ENCODE assay signal across 11 cellular contexts in the genomic region with DNA sequence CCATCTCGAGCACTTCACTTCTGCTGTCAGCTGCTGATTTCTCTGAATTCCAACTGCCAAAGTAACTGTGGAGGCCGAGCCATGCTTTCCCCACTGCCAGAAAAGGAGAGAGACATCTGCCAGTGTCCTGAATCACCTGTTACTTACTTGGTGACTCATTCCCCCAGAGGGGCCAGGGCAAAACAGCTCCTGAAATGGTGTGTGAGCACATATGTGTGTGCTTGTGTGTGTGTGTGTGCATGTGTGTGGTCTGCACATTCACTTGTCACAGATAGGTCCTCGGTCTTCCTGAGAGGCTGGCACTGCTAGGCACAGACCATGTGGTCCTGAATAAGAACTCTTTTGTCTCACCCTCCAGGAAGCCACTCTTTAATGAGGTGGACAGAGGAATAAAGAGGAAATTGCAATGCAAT.
DNase-seq lines count a peak whose midpoint lies in the region; FAIRE-seq and TF ChIP-seq lines count a peak whose summit lies in the region.
"Had no signal": no experiment of that assay in that cellular context is flagged by ENCODE, and none has a peak within 500 bp of the region (broad histone marks: within the 10 kb centered on the region; RNA-seq: fewer than 3 reads in every experiment).

No MANE protein-coding gene starts in this region.

- H3K4me1 ChIP-seq in A673 (ENCODE audit: insufficient read depth, low read length, poor library complexity, severe bottlenecking): no peaks in the 10 kb centered on the region

- DNase-seq in AG20443 (ENCODE audit: low spot score) (peak; percentile 35), NCI-H2171 (lab: John Stamatoyannopoulos, UW) (peak; percentile 8), bronchial epithelial cell (ENCODE audit: low read depth) (peak; percentile 79), kidney tubule cell (ENCODE audit: low spot score) (peak; percentile 95), NAMALWA (ENCODE audit: low spot score) (no peak), A673 (ENCODE audit: low spot score) (no peak), activated gamma-delta T cell treated with Interleukin-2 at 50 U/mL for 16 hours (no peak)
- DNase-seq in activated effector memory CD4-positive, alpha-beta T cell treated with anti-CD3 and anti-CD28 coated beads, Interleukin-2, amount 50 U/mL, for 16 hours: no peak
- DNase-seq: activated T-cell treated with anti-CD3 and anti-CD28 coated beads for 4 hours; CD8-positive, alpha-beta T cell; NCI-H1105 had no signal

- H3K36me3 ChIP-seq in bronchial epithelial cell (ENCODE audit: control insufficient read depth, insufficient read depth, low read length) (no peaks in the 10 kb centered on the region), A673 (ENCODE audit: insufficient read depth, low read length, poor library complexity, severe bottlenecking) (no peaks in the 10 kb centered on the region)

- intact Hi-C loops in A673 (cut with micrococcal nuclease; ENCODE audit: unreplicated experiment): no loop called here

- no peak overlapping the region for H3K27ac ChIP-seq in A673 (ENCODE audit: low read depth, low read length, poor library complexity, severe bottlenecking)

- H3K27me3 ChIP-seq in bronchial epithelial cell (ENCODE audit: control insufficient read depth, insufficient read depth, low read length) (no peaks in the 10 kb centered on the region), A673 (replicated peaks; ENCODE audit: insufficient read depth, low read depth, low read length, poor library complexity) (no peaks in the 10 kb centered on the region)

- POLR2A ChIA-PET in A673 (lab: Charles Lee; ENCODE audit: low non-redundant PET): no interaction called here

- FAIRE-seq in bronchial epithelial cell (lab: Jason Lieb, UNC): peak; percentile 94

- H3K4me3 ChIP-seq in bronchial epithelial cell (ENCODE audit: low read depth, low read length) (no peak overlapping the region), A673 (ENCODE audit: low read depth, low read length, poor library complexity, severe bottlenecking) (no peak overlapping the region)

- BruUV-seq in A673 (replicated peaks; lab: Mats Ljungman, UMichigan): no TSS peak

- CTCF ChIA-PET in A673 (lab: Charles Lee): no interaction called here

- TF ChIP-seq CTCF in bronchial epithelial cell (IDR thresholded peaks at IDR 0.05; ENCODE audit: insufficient read depth, low read length, severe bottlenecking): no peak
- no peak for TF ChIP-seq CTCF in A673 (conservative IDR thresholded peaks at IDR 0.05; ENCODE audit: low read depth, low read length)

- H3K9me3 ChIP-seq in A673 (ENCODE audit: low read depth, low read length, poor library complexity, severe bottlenecking): no peaks in the 10 kb centered on the region

Comparison
In these comparisons a context has a peak if more than half of its experiments do, and no peak if none do; other contexts are left out.
1. DNase-seq: peak in AG20443 (single experiment), NCI-H2171 (single experiment), bronchial epithelial cell (single experiment) and kidney tubule cell (single experiment); none in NAMALWA (single experiment), A673 (single experiment), activated gamma-delta T cell treated with Interleukin-2 at 50 U/mL for 16 hours (single experiment) and activated effector memory CD4-positive, alpha-beta T cell treated with anti-CD3 and anti-CD28 coated beads, Interleukin-2, amount 50 U/mL, for 16 hours (single experiment).